Comparison of ENCODE assay signal across 1 cellular context in the genomic region with DNA sequence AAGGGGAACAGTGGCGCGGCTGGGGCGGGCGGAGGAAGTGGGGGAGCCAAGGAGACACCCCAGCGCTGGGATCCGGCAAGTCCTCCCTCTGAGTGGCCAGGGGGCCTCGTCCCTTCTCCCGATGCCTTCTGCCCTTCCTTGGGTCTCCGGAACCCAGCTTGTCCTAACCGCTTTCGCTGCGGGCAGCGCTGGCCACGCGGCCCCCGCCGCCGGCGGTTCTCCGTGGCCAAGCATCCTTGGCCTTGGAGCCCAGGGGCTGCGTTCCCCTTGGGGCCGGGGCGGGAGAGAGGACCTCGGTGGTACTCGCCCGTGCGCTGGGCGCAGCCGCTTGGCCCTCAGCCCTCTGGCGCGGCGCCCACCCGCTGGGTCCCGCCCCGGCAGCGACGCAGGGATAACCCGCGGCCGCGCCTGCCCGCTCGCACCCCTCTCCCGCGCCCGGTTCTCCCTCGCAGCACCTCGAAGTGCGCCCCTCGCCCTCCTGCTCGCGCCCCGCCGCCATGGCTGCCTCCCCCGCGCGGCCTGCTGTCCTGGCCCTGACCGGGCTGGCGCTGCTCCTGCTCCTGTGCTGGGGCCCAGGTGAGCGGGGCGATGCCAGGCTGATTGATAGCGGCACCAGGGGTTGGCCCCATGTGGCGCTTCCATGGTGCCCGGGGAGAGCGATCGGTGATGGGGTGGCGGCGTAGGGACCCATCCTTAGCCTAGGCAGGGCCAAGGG.
TF ChIP-seq lines count a peak whose summit lies in the region.

No MANE protein-coding gene starts in this region.

TF ChIP-seq in WTC11, 78 proteins besides CTCF, POLR2A, EP300 and RAD21 (continued from another document):
- TF ChIP-seq IRF2 (CRISPR knock-in tag; IDR thresholded peaks at IDR 0.05; ENCODE audit: borderline replicate concordance, low read depth), result no peak
- TF ChIP-seq, protein P1, sequence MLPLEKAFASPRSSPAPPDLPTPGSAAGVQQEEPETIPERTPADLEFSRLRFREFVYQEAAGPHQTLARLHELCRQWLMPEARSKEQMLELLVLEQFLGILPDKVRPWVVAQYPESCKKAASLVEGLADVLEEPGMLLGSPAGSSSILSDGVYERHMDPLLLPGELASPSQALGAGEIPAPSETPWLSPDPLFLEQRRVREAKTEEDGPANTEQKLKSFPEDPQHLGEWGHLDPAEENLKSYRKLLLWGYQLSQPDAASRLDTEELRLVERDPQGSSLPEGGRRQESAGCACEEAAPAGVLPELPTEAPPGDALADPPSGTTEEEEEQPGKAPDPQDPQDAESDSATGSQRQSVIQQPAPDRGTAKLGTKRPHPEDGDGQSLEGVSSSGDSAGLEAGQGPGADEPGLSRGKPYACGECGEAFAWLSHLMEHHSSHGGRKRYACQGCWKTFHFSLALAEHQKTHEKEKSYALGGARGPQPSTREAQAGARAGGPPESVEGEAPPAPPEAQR (CRISPR knock-in tag; IDR thresholded peaks at IDR 0.05), result no peak
TF ChIP-seq in WTC11: peak in this region for 11.
